In genomic region chr11:17773674-17774073, GRCh38 we compare ENCODE assay signal across 10 cellular contexts. TPM values are rescaled to one million over a fixed set of nuclear protein-coding genes. Genes with fewer than 3 reads are reported as not detected.
"Had no signal": no experiment of that assay in that cellular context is flagged by ENCODE, and none has a peak within 500 bp of the region (broad histone marks: within the 10 kb centered on the region; RNA-seq: fewer than 3 reads in every experiment).

No MANE protein-coding gene starts in this region.

- H3K9me3 ChIP-seq: HAP-1 had no signal

- H2AFZ ChIP-seq: GM23248 had no signal

- H3K4me3 Mint-ChIP-seq: HFFc6 had no signal

- H3K9me3 Mint-ChIP-seq: HFFc6 had no signal

- H3K36me3 ChIP-seq: HAP-1 had no signal

- H3K4me1 ChIP-seq: HAP-1 had no signal

- H3K4me3 ChIP-seq: GM23248, HAP-1, K562 had no signal

- H3K9ac ChIP-seq: GM23248 had no signal

- H3K27ac ChIP-seq: GM23248 had no signal

- ATAC-seq: HCT116, K562 had no signal

- DNase-seq: GM23248, GOT3, H7, HFFc6, IMR-90 had no signal

- H3K27ac Mint-ChIP-seq: HFFc6 had no signal

RNA-seq across cellular contexts. Expression of gene KCNC1, which starts 39.1 kb away (rescaled TPM):
- total RNA-seq: GM23248, H4, H7, HFFc6, HT-29, IMR-90, K562 had no signal
- polyA plus RNA-seq: GM23248 had no signal

RNA-seq across cellular contexts. Expression of gene MYOD1, which starts 54.3 kb away (rescaled TPM):
- total RNA-seq: GM23248, H4, H7, HFFc6, HT-29, IMR-90, K562 had no signal
- polyA plus RNA-seq: GM23248, IMR-90, K562 had no signal
